In the genomic region with DNA sequence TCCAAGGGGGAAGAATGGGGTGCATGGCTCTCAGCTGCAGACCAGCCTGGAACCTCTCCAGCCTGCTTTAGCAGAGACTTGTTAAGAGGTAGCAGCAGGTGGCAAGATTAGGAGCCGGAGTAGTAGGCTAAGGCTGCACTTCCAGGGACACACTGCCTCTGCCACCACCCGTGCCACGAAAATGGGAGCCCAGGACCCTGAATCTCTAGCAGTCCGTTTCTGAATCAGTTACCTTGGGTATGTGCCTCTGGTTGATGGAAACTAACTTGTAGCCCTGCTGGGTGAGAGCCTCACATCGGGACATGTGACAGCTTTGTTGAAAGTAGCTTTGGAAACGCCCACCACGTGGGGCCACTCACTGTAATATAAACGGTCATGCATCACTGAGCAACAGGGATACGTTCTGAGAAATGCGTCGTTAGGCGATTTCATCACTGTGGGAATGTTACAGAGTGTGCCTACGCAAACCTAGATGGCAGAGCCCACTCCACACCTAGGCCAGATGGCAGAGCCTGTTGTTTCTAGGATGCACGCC, we compare ENCODE assay signal across 13 cellular contexts. TPM values are rescaled to one million over a fixed set of nuclear protein-coding genes. Genes with fewer than 3 reads are reported as not detected.
DNase-seq lines count a peak whose midpoint lies in the region; ATAC-seq and TF ChIP-seq lines count a peak whose summit lies in the region.
"Had no signal": no experiment of that assay in that cellular context is flagged by ENCODE, and none has a peak within 500 bp of the region (broad histone marks: within the 10 kb centered on the region; RNA-seq: fewer than 3 reads in every experiment).

No MANE protein-coding gene starts in this region.

- TF ChIP-seq RAD21 in SK-N-SH (IDR thresholded peaks at IDR 0.05; ENCODE audit: low read length), result no peak

- H3K27ac ChIP-seq in mesenchymal stem cell (ENCODE audit: low read length, poor library complexity, severe bottlenecking), result no peak overlapping the region
- H3K27ac ChIP-seq in SK-N-SH (ENCODE audit: low read depth in 2 of 2, low read length in 1 of 2), result no peak overlapping the region
- H3K27ac ChIP-seq: upper lobe of left lung had no signal

- ATAC-seq in HG03442 (IDR thresholded peaks at IDR 0.05; ENCODE audit: unreplicated experiment), result no peak

- H2BK12ac ChIP-seq in mesenchymal stem cell (ENCODE audit: low read length in 2 of 2), result peak overlapping the region in 1 of 2 experiments; percentile 95

- no peak overlapping the region for H2BK120ac ChIP-seq in mesenchymal stem cell (ENCODE audit: low read depth, low read length)

- POLR2A ChIA-PET in SK-N-SH (lab: Yijun Ruan, JAX), result no interaction called here

- no peaks in the 10 kb centered on the region for H4K20me1 ChIP-seq in SK-N-SH (ENCODE audit: insufficient read depth)

- DNase-seq in Ammon's horn (ENCODE audit: low spot score) (peak; percentile 68), NCI-H1092 treated with DMSO at 0.1 percent for 48 hours (lab: John Stamatoyannopoulos, UW) (peak; percentile 29), SHP77 treated with DMSO at 0.1 percent for 48 hours (lab: John Stamatoyannopoulos, UW) (peak; percentile 49), mesenchymal stem cell (peak; percentile 90), SK-N-SH (no peak), D341Med (ENCODE audit: low spot score) (no peak), GDM1 (lab: John Stamatoyannopoulos, UW) (no peak)
- DNase-seq: activated CD4-positive, alpha-beta memory T cell treated with anti-CD3 and anti-CD28 coated beads for 36 hours; stimulated activated CD4-positive, alpha-beta T cell treated with anti-CD3 and anti-CD28 coated beads, Interleukin-4, amount 100 ng/mL, for 4 hours had no signal

- H2BK15ac ChIP-seq in mesenchymal stem cell (ENCODE audit: low read depth, poor library complexity, severe bottlenecking), result peak overlapping the region; percentile 83

- no peak overlapping the region for H3K4me2 ChIP-seq in mesenchymal stem cell (ENCODE audit: low read length, poor library complexity, severe bottlenecking)
- H3K4me2 ChIP-seq in SK-N-SH, result no peak overlapping the region

- CTCF ChIA-PET in SK-N-SH (lab: Yijun Ruan, JAX), result no interaction called here

- no peaks in the 10 kb centered on the region for H3F3A ChIP-seq in SK-N-SH (replicated peaks; ENCODE audit: insufficient read depth)

- TF ChIP-seq CTCF in SK-N-SH (IDR thresholded peaks at IDR 0.05), result no peak

- no peak overlapping the region for H2AFZ ChIP-seq in mesenchymal stem cell (ENCODE audit: low read depth, low read length)
- H2AFZ ChIP-seq in SK-N-SH (ENCODE audit: low read depth), result no peak overlapping the region

- peak overlapping the region; percentile 79 for H4K8ac ChIP-seq in mesenchymal stem cell (ENCODE audit: low read length)

- no peak overlapping the region for H2BK5ac ChIP-seq in mesenchymal stem cell (ENCODE audit: low read depth, low read length, poor library complexity, severe bottlenecking)

- no peak overlapping the region for H3K4me3 ChIP-seq in mesenchymal stem cell (ENCODE audit: insufficient read depth in 1 of 2, low read depth in 1 of 2, low read length in 2 of 2)
- no peak overlapping the region for H3K4me3 ChIP-seq in SK-N-SH (ENCODE audit: low read depth in 2 of 2, low read length in 1 of 2)
- H3K4me3 ChIP-seq: upper lobe of left lung had no signal

- H3K9me3 ChIP-seq in mesenchymal stem cell (ENCODE audit: control insufficient read depth, low read length) (no peaks in the 10 kb centered on the region), SK-N-SH (no peaks in the 10 kb centered on the region)
- H3K9me3 ChIP-seq: upper lobe of left lung had no signal

- peaks cover 15 to 81% of the 10 kb centered on the region in 2 experiments for H3K36me3 ChIP-seq in mesenchymal stem cell (ENCODE audit: control insufficient read depth in 1 of 2, insufficient read depth in 2 of 2, low read depth in 1 of 2, low read length in 2 of 2)
- H3K36me3 ChIP-seq in SK-N-SH (replicated peaks in 1 of 2; ENCODE audit: control insufficient read depth in 1 of 2, insufficient read depth in 2 of 2, low read length in 1 of 2), result peaks cover 0 to 6% of the 10 kb centered on the region in 2 experiments

- peak overlapping the region; percentile 54 to 60 for H3K4ac ChIP-seq in mesenchymal stem cell (ENCODE audit: low read depth in 1 of 2, low read length in 2 of 2)

- H3K4me1 ChIP-seq in mesenchymal stem cell (ENCODE audit: control insufficient read depth, insufficient read depth, low read depth, low read length) (peaks cover 12% of the 10 kb centered on the region), SK-N-SH (ENCODE audit: control insufficient read depth in 1 of 2, insufficient read depth in 2 of 2, low read depth in 1 of 2, low read length in 1 of 2) (peaks cover 0 to 16% of the 10 kb centered on the region in 2 experiments; a peak in 1 of 4 replicates)

- H3K9ac ChIP-seq in mesenchymal stem cell (ENCODE audit: low read length) (peak overlapping the region; percentile 26), SK-N-SH (no peak overlapping the region)

- H3K79me2 ChIP-seq in SK-N-SH (ENCODE audit: insufficient read depth), result peaks cover 28% of the 10 kb centered on the region

- H2AK5ac ChIP-seq in mesenchymal stem cell (ENCODE audit: low read length, severe bottlenecking), result no peak overlapping the region

- peak overlapping the region; percentile 85 to 89 for H3K18ac ChIP-seq in mesenchymal stem cell (ENCODE audit: low read depth in 1 of 2, low read length in 2 of 2)

- no peak for TF ChIP-seq EP300 in SK-N-SH (IDR thresholded peaks at IDR 0.05; ENCODE audit: borderline replicate concordance in 1 of 2, low read depth in 1 of 2, low read length in 1 of 2)

- H3K79me1 ChIP-seq in mesenchymal stem cell (replicated peaks; ENCODE audit: low read length, poor library complexity, severe bottlenecking), result peaks cover 13% of the 10 kb centered on the region

- H3K23ac ChIP-seq in mesenchymal stem cell (ENCODE audit: low read length in 2 of 2), result peak overlapping the region in 1 of 2 experiments; percentile 9

- WGBS in mesenchymal stem cell, result 38% methylated on average over 14 of the region's 14 CpGs
- WGBS in SK-N-SH (ENCODE audit: low lambda C conversion rate), result 86% methylated on average over 13 of the region's 14 CpGs

- H3K9me2 ChIP-seq in SK-N-SH, result no peaks in the 10 kb centered on the region

- H4K91ac ChIP-seq in mesenchymal stem cell (ENCODE audit: low read length), result peak overlapping the region; percentile 77

- H3K14ac ChIP-seq in mesenchymal stem cell (ENCODE audit: low read length in 2 of 2), result peak overlapping the region in 1 of 2 experiments; percentile 85

- H3K27me3 ChIP-seq in mesenchymal stem cell (ENCODE audit: control insufficient read depth in 1 of 2, insufficient read depth in 1 of 2, low read length in 2 of 2) (peaks cover 0 to 4% of the 10 kb centered on the region in 2 experiments), SK-N-SH (ENCODE audit: insufficient read depth) (no peaks in the 10 kb centered on the region)
- H3K27me3 ChIP-seq: upper lobe of left lung had no signal

TF ChIP-seq in SK-N-SH, 30 proteins besides CTCF, POLR2A, EP300 and RAD21 (continues in another document):
- TF ChIP-seq MEF2A (IDR thresholded peaks at IDR 0.05; ENCODE audit: borderline replicate concordance, low read depth), result no peak
- no peak for TF ChIP-seq RFX5 (IDR thresholded peaks at IDR 0.05; ENCODE audit: low read length)
- no peak for TF ChIP-seq GATA2 (CRISPR knock-in tag; IDR thresholded peaks at IDR 0.05)
- TF ChIP-seq TEAD4 (IDR thresholded peaks at IDR 0.05; ENCODE audit: borderline replicate concordance, insufficient read depth), result no peak
- no peak for TF ChIP-seq TCF12 (IDR thresholded peaks at IDR 0.05)
- TF ChIP-seq, protein P1, sequence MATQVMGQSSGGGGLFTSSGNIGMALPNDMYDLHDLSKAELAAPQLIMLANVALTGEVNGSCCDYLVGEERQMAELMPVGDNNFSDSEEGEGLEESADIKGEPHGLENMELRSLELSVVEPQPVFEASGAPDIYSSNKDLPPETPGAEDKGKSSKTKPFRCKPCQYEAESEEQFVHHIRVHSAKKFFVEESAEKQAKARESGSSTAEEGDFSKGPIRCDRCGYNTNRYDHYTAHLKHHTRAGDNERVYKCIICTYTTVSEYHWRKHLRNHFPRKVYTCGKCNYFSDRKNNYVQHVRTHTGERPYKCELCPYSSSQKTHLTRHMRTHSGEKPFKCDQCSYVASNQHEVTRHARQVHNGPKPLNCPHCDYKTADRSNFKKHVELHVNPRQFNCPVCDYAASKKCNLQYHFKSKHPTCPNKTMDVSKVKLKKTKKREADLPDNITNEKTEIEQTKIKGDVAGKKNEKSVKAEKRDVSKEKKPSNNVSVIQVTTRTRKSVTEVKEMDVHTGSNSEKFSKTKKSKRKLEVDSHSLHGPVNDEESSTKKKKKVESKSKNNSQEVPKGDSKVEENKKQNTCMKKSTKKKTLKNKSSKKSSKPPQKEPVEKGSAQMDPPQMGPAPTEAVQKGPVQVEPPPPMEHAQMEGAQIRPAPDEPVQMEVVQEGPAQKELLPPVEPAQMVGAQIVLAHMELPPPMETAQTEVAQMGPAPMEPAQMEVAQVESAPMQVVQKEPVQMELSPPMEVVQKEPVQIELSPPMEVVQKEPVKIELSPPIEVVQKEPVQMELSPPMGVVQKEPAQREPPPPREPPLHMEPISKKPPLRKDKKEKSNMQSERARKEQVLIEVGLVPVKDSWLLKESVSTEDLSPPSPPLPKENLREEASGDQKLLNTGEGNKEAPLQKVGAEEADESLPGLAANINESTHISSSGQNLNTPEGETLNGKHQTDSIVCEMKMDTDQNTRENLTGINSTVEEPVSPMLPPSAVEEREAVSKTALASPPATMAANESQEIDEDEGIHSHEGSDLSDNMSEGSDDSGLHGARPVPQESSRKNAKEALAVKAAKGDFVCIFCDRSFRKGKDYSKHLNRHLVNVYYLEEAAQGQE (IDR thresholded peaks at IDR 0.05; ENCODE audit: low read depth, low read length), result no peak
- no peak for TF ChIP-seq FOXJ3 (CRISPR knock-in tag; IDR thresholded peaks at IDR 0.05)
- TF ChIP-seq USF1 (IDR thresholded peaks at IDR 0.05; ENCODE audit: borderline replicate concordance, low read depth), result no peak
- no peak for TF ChIP-seq EZH2phosphoT487 (IDR thresholded peaks at IDR 0.05; ENCODE audit: borderline replicate concordance, low read depth)

RNA-seq across cellular contexts. Expression of gene HTRA1, which starts 25.9 kb away (rescaled TPM):
- 204 TPM for polyA plus RNA-seq in mesenchymal stem cell (2013, experiment 1 of 2)
- polyA plus RNA-seq in mesenchymal stem cell (2013, experiment 2 of 2), result 204 TPM
- polyA plus RNA-seq in SK-N-SH (2012; rRNA removed), result 291 and 339 TPM in 2 replicates
- polyA plus RNA-seq in SK-N-SH (2012; cell fraction: cytosol; rRNA removed), result 289 and 306 TPM in 2 replicates
- polyA plus RNA-seq in SK-N-SH (2012; cell fraction: nucleus; rRNA removed), result 141 and 235 TPM in 2 replicates

RNA-seq across cellular contexts. Expression of gene ARMS2, which starts 32.8 kb away (rescaled TPM):
- not detected for polyA plus RNA-seq in mesenchymal stem cell (2013, experiment 1 of 2)
- polyA plus RNA-seq in mesenchymal stem cell (2013, experiment 2 of 2), result not detected
- not detected in 2 replicates for polyA plus RNA-seq in SK-N-SH (2012; rRNA removed)
- 0.04 TPM in 1 of 2 replicates, not detected in the other for polyA plus RNA-seq in SK-N-SH (2012; cell fraction: cytosol; rRNA removed)
- not detected in 2 replicates for polyA plus RNA-seq in SK-N-SH (2012; cell fraction: nucleus; rRNA removed)
- polyA plus RNA-seq: BJ, neural cell had no signal

Comparison
In these comparisons a context has a peak if more than half of its experiments do, and no peak if none do; other contexts are left out.
1. DNase-seq: peak in Ammon's horn (single experiment), NCI-H1092 treated with DMSO at 0.1 percent for 48 hours (single experiment), SHP77 treated with DMSO at 0.1 percent for 48 hours (single experiment) and mesenchymal stem cell (single experiment); none in SK-N-SH (single experiment), D341Med (single experiment) and GDM1 (single experiment).